34 cellular contexts compared by ENCODE assay signal in genomic region chrX:12460929-12461328, GRCh38.
"Had no signal": no experiment of that assay in that cellular context is flagged by ENCODE, and none has a peak within 500 bp of the region (broad histone marks: within the 10 kb centered on the region; RNA-seq: fewer than 3 reads in every experiment).

No MANE protein-coding gene starts in this region.

- FAIRE-seq: TTC549 had no signal

- H3K4me3 ChIP-seq: adrenal gland, body of pancreas, breast epithelium had no signal

- H3K27me3 ChIP-seq: body of pancreas, brain microvascular endothelial cell, breast epithelium had no signal

- H3K27ac ChIP-seq: adrenal gland, body of pancreas, brain microvascular endothelial cell, breast epithelium, VCaP had no signal

- DNase-seq: activated B cell treated with CpG ODN at 0.5 μM for 24 hours; activated CD4-positive, alpha-beta memory T cell treated with anti-CD3 and anti-CD28 coated beads for 36 hours; activated CD4-positive, alpha-beta T cell treated with anti-CD3 and anti-CD28 coated beads for 4 hours; activated CD4-positive, alpha-beta T cell treated with anti-CD3 and anti-CD28 coated beads, Interleukin-2, amount 10 ng/mL, durations not matched to agents 24 days and 14 days; activated CD4-positive, alpha-beta T cell treated with anti-CD3 and anti-CD28 coated beads, Interleukin-2, amount 50 U/mL, for 1 hour; activated CD4-positive, alpha-beta T cell treated with anti-CD3 and anti-CD28 coated beads, Interleukin-2, amount 50 U/mL, for 4 hours; activated CD4-positive, CD25-positive, alpha-beta regulatory T cell treated with anti-CD3 and anti-CD28 coated beads, Interleukin-2, amount 50 U/mL, for 72 hours; activated CD8-positive, alpha-beta memory T cell treated with anti-CD3 and anti-CD28 coated beads, Interleukin-2, amount 50 U/mL, for 4 hours; activated CD8-positive, alpha-beta T cell treated with anti-CD3 and anti-CD28 coated beads for 36 hours; activated effector memory CD4-positive, alpha-beta T cell treated with anti-CD3 and anti-CD28 coated beads, Interleukin-2, amount 50 U/mL, for 16 hours; activated gamma-delta T cell treated with Interleukin-2 at 50 U/mL for 16 hours; activated naive CD4-positive, alpha-beta T cell; activated naive CD4-positive, alpha-beta T cell treated with anti-CD3 and anti-CD28 coated beads for 36 hours; activated naive CD4-positive, alpha-beta T cell treated with anti-CD3 and anti-CD28 coated beads, Interleukin-2, amount 50 U/mL, for 16 hours; activated naive CD8-positive, alpha-beta T cell treated with anti-CD3 and anti-CD28 coated beads for 36 hours; activated T-cell treated with anti-CD3 and anti-CD28 coated beads for 4 hours; activated T-cell treated with anti-CD3 and anti-CD28 coated beads, Interleukin-2, amount 50 U/mL, for 1 hour; activated T-cell treated with anti-CD3 and anti-CD28 coated beads, Interleukin-2, amount 50 U/mL, for 4 hours; activated T-cell treated with anti-CD3 and anti-CD28 coated beads, Interleukin-2, amount 50 U/mL, for 72 hours; adrenal gland; amniotic stem cell; aorta; body of pancreas; brain microvascular endothelial cell; central memory CD4-positive, alpha-beta T cell; T-helper 17 cell; T-helper 9 cell had no signal

- H3K36me3 ChIP-seq: adrenal gland, brain microvascular endothelial cell, breast epithelium had no signal

- ATAC-seq: activated CD8-positive, alpha-beta T cell treated with anti-CD3 and anti-CD28 coated beads for 36 hours; activated naive CD4-positive, alpha-beta T cell treated with anti-CD3 and anti-CD28 coated beads, Interleukin-2, amount 50 U/mL, for 72 hours; activated T-cell treated with anti-CD3 and anti-CD28 coated beads, Interleukin-2, amount 50 U/mL, for 4 hours; activated T-cell treated with anti-CD3 and anti-CD28 coated beads, Interleukin-2, amount 50 U/mL, for 72 hours; activated T-helper 17 cell treated with anti-CD3 and anti-CD28 coated beads, Interleukin-2, amount 50 U/mL, for 72 hours; body of pancreas; T-helper 17 cell had no signal

- H3K27ac Mint-ChIP-seq: activated B cell treated with CpG ODN at 0.5 μM for 24 hours; activated CD4-positive, alpha-beta memory T cell treated with anti-CD3 and anti-CD28 coated beads for 36 hours; activated CD4-positive, alpha-beta T cell treated with anti-CD3 and anti-CD28 coated beads, Interleukin-2, amount 10 ng/mL, durations not matched to agents 24 days and 14 days; activated CD8-positive, alpha-beta T cell treated with anti-CD3 and anti-CD28 coated beads for 36 hours; activated naive CD4-positive, alpha-beta T cell treated with anti-CD3 and anti-CD28 coated beads for 36 hours; activated naive CD4-positive, alpha-beta T cell treated with anti-CD3 and anti-CD28 coated beads, Interleukin-2, amount 50 U/mL, for 72 hours; activated naive CD8-positive, alpha-beta T cell treated with anti-CD3 and anti-CD28 coated beads for 36 hours; activated T-cell treated with anti-CD3 and anti-CD28 coated beads, Interleukin-2, amount 50 U/mL, for 72 hours; activated T-helper 1 cell treated with anti-CD3 and anti-CD28 coated beads, Interleukin-12 subunit alpha, Interleukin-12 subunit beta, Interleukin-2, Interleukin-4 antibody, amounts not matched to agents 30 ng/mL and 10 ng/mL and 1 ng/mL, durations not matched to agents 14 hours and 24 hours and 36 hours; activated T-helper 17 cell treated with anti-CD3 and anti-CD28 coated beads, Interleukin-2, amount 50 U/mL, for 72 hours; T-helper 17 cell; T-helper 2 cell treated with Interferon-gamma antibody and Interleukin-4, amounts not matched to agents 5 μg/mL and 100 μg/mL, for 36 hours had no signal

- H3K36me3 Mint-ChIP-seq: activated CD4-positive, alpha-beta memory T cell treated with anti-CD3 and anti-CD28 coated beads for 36 hours; activated naive CD4-positive, alpha-beta T cell treated with anti-CD3 and anti-CD28 coated beads, Interleukin-2, amount 50 U/mL, for 72 hours; activated naive CD8-positive, alpha-beta T cell treated with anti-CD3 and anti-CD28 coated beads for 36 hours had no signal

- H3K4me3 Mint-ChIP-seq: activated B cell treated with CpG ODN at 0.5 μM for 24 hours; activated CD4-positive, alpha-beta memory T cell treated with anti-CD3 and anti-CD28 coated beads for 36 hours; activated CD4-positive, alpha-beta T cell treated with anti-CD3 and anti-CD28 coated beads, Interleukin-2, amount 10 ng/mL, durations not matched to agents 24 days and 14 days; activated CD8-positive, alpha-beta T cell treated with anti-CD3 and anti-CD28 coated beads for 36 hours; activated naive CD4-positive, alpha-beta T cell treated with anti-CD3 and anti-CD28 coated beads for 36 hours; activated naive CD8-positive, alpha-beta T cell treated with anti-CD3 and anti-CD28 coated beads for 36 hours; activated T-cell treated with anti-CD3 and anti-CD28 coated beads, Interleukin-2, amount 50 U/mL, for 4 hours; activated T-cell treated with anti-CD3 and anti-CD28 coated beads, Interleukin-2, amount 50 U/mL, for 72 hours; activated T-helper 1 cell treated with anti-CD3 and anti-CD28 coated beads, Interleukin-12 subunit alpha, Interleukin-12 subunit beta, Interleukin-2, Interleukin-4 antibody, amounts not matched to agents 30 ng/mL and 10 ng/mL and 1 ng/mL, durations not matched to agents 14 hours and 24 hours and 36 hours; activated T-helper 17 cell treated with anti-CD3 and anti-CD28 coated beads, Interleukin-2, amount 50 U/mL, for 72 hours; T-helper 17 cell; T-helper 2 cell treated with Interferon-gamma antibody and Interleukin-4, amounts not matched to agents 5 μg/mL and 100 μg/mL, for 36 hours had no signal

- H3K4me1 ChIP-seq: adrenal gland, body of pancreas, breast epithelium had no signal

- H3K9me3 Mint-ChIP-seq: activated B cell treated with CpG ODN at 0.5 μM for 24 hours; activated CD4-positive, alpha-beta memory T cell treated with anti-CD3 and anti-CD28 coated beads for 36 hours; activated CD4-positive, alpha-beta T cell treated with anti-CD3 and anti-CD28 coated beads, Interleukin-2, amount 10 ng/mL, durations not matched to agents 24 days and 14 days; activated CD8-positive, alpha-beta T cell treated with anti-CD3 and anti-CD28 coated beads for 36 hours; activated naive CD4-positive, alpha-beta T cell treated with anti-CD3 and anti-CD28 coated beads for 36 hours; activated naive CD4-positive, alpha-beta T cell treated with anti-CD3 and anti-CD28 coated beads, Interleukin-2, amount 50 U/mL, for 72 hours; activated naive CD8-positive, alpha-beta T cell treated with anti-CD3 and anti-CD28 coated beads for 36 hours; activated T-cell treated with anti-CD3 and anti-CD28 coated beads, Interleukin-2, amount 50 U/mL, for 4 hours; activated T-helper 1 cell treated with anti-CD3 and anti-CD28 coated beads, Interleukin-12 subunit alpha, Interleukin-12 subunit beta, Interleukin-2, Interleukin-4 antibody, amounts not matched to agents 30 ng/mL and 10 ng/mL and 1 ng/mL, durations not matched to agents 14 hours and 24 hours and 36 hours; activated T-helper 17 cell treated with anti-CD3 and anti-CD28 coated beads, Interleukin-2, amount 50 U/mL, for 72 hours; T-helper 2 cell treated with Interferon-gamma antibody and Interleukin-4, amounts not matched to agents 5 μg/mL and 100 μg/mL, for 36 hours had no signal

- H3K4me1 Mint-ChIP-seq: activated B cell treated with CpG ODN at 0.5 μM for 24 hours; activated CD4-positive, alpha-beta T cell treated with anti-CD3 and anti-CD28 coated beads, Interleukin-2, amount 10 ng/mL, durations not matched to agents 24 days and 14 days; activated naive CD8-positive, alpha-beta T cell treated with anti-CD3 and anti-CD28 coated beads for 36 hours; activated T-helper 17 cell treated with anti-CD3 and anti-CD28 coated beads, Interleukin-2, amount 50 U/mL, for 72 hours; T-helper 17 cell had no signal

- H3K27me3 Mint-ChIP-seq: activated B cell treated with CpG ODN at 0.5 μM for 24 hours; activated CD4-positive, alpha-beta memory T cell treated with anti-CD3 and anti-CD28 coated beads for 36 hours; activated CD4-positive, alpha-beta T cell treated with anti-CD3 and anti-CD28 coated beads, Interleukin-2, amount 10 ng/mL, durations not matched to agents 24 days and 14 days; activated CD8-positive, alpha-beta T cell treated with anti-CD3 and anti-CD28 coated beads for 36 hours; activated naive CD8-positive, alpha-beta T cell treated with anti-CD3 and anti-CD28 coated beads for 36 hours; activated T-helper 17 cell treated with anti-CD3 and anti-CD28 coated beads, Interleukin-2, amount 50 U/mL, for 72 hours; T-helper 17 cell had no signal

- H3K9me3 ChIP-seq: adrenal gland, body of pancreas, breast epithelium had no signal
